ENCODE assay signal across 8 cellular contexts in the genomic region with DNA sequence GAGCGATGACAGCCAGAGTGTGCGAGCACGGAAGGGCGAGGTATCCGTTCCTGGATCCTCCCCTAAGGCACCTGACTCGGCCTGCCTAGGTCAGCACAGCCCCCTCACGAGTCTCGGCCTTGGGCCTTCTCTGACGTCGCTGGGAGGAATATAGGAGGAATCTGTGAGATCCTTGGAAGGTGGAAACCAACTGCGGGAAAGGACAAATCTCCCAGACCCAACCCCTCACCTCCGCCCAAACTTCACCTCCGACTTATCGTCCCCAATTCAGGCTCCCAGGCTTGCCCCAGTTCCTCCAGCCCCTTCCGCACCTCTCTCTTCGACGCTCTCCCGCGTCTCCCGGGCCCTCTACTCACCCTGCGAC. TPM values are rescaled to one million over a fixed set of nuclear protein-coding genes. Genes with fewer than 3 reads are reported as not detected.
DNase-seq lines count a peak whose midpoint lies in the region; ATAC-seq and TF ChIP-seq lines count a peak whose summit lies in the region.

No MANE protein-coding gene starts in this region.

- peaks cover 31% of the 10 kb centered on the region for H3K36me3 Mint-ChIP-seq in activated CD8-positive, alpha-beta memory T cell treated with anti-CD3 and anti-CD28 coated beads, Interleukin-2, amount 10 ng/mL, durations not matched to agents 7 days and 5 days
- no peaks in the 10 kb centered on the region for H3K36me3 Mint-ChIP-seq in natural killer cell treated with Interleukin-12 subunit alpha and Interleukin-12 subunit beta and Interleukin-15 and Interleukin-18, amount 100 ng/mL, for 72 hours

- no peaks in the 10 kb centered on the region for H3K9me3 ChIP-seq in esophagus (ENCODE audit: control insufficient read depth in 2 of 2, insufficient read depth in 1 of 2, low read depth in 1 of 2, low read length in 1 of 2)
- H3K9me3 ChIP-seq in uterus, result no peaks in the 10 kb centered on the region

- peak overlapping the region; percentile 85 to 92 for H3K27ac ChIP-seq in esophagus (ENCODE audit: low read depth in 2 of 2, low read length in 1 of 2)
- peak overlapping the region; percentile 93 for H3K27ac ChIP-seq in uterus

- H3K4me1 ChIP-seq in esophagus (ENCODE audit: control insufficient read depth in 2 of 2, insufficient read depth in 2 of 2, low read length in 1 of 2) (peaks cover 0 to 7% of the 10 kb centered on the region in 2 donors), uterus (no peaks in the 10 kb centered on the region)

- peak overlapping the region; percentile 94 for H3K4me3 Mint-ChIP-seq in activated CD8-positive, alpha-beta memory T cell treated with anti-CD3 and anti-CD28 coated beads, Interleukin-2, amount 10 ng/mL, durations not matched to agents 7 days and 5 days
- peak overlapping the region; percentile 89 for H3K4me3 Mint-ChIP-seq in natural killer cell treated with Interleukin-12 subunit alpha and Interleukin-12 subunit beta and Interleukin-15 and Interleukin-18, amount 100 ng/mL, for 72 hours

- H3K27me3 ChIP-seq in esophagus (ENCODE audit: control insufficient read depth in 1 of 2, insufficient read depth in 2 of 2, low read length in 2 of 2), result no peaks in the 10 kb centered on the region
- H3K27me3 ChIP-seq in uterus, result no peaks in the 10 kb centered on the region

- no peaks in the 10 kb centered on the region for H3K27me3 Mint-ChIP-seq in activated CD8-positive, alpha-beta memory T cell treated with anti-CD3 and anti-CD28 coated beads, Interleukin-2, amount 10 ng/mL, durations not matched to agents 7 days and 5 days
- no peaks in the 10 kb centered on the region for H3K27me3 Mint-ChIP-seq in natural killer cell treated with Interleukin-12 subunit alpha and Interleukin-12 subunit beta and Interleukin-15 and Interleukin-18, amount 100 ng/mL, for 72 hours

- DNase-seq in NCI-H82 (lab: John Stamatoyannopoulos, UW) (peak; percentile 49), NCI-H82 treated with DMSO at 0.1 percent for 48 hours (lab: John Stamatoyannopoulos, UW; ENCODE audit: unreplicated experiment) (no peak), uterus (no peak), NCI-H510A treated with DMSO at 0.1 percent for 48 hours (lab: John Stamatoyannopoulos, UW) (no peak)
- no peak for DNase-seq in Jurkat, Clone E6-1 (ENCODE audit: low read depth, low spot score)
- DNase-seq in activated CD8-positive, alpha-beta memory T cell treated with anti-CD3 and anti-CD28 coated beads, Interleukin-2, amount 10 ng/mL, durations not matched to agents 7 days and 5 days, result peak; percentile 71
- DNase-seq in natural killer cell treated with Interleukin-12 subunit alpha and Interleukin-12 subunit beta and Interleukin-15 and Interleukin-18, amount 100 ng/mL, for 72 hours (ENCODE audit: low spot score), result no peak

- H3K9me3 Mint-ChIP-seq in activated CD8-positive, alpha-beta memory T cell treated with anti-CD3 and anti-CD28 coated beads, Interleukin-2, amount 10 ng/mL, durations not matched to agents 7 days and 5 days (ENCODE audit: low read depth), result no peaks in the 10 kb centered on the region
- H3K9me3 Mint-ChIP-seq in natural killer cell treated with Interleukin-12 subunit alpha and Interleukin-12 subunit beta and Interleukin-15 and Interleukin-18, amount 100 ng/mL, for 72 hours, result no peaks in the 10 kb centered on the region

- H3K36me3 ChIP-seq in esophagus (ENCODE audit: control insufficient read depth in 2 of 2, insufficient read depth in 2 of 2, low read length in 1 of 2) (peaks cover 11 to 17% of the 10 kb centered on the region in 2 donors), uterus (no peaks in the 10 kb centered on the region)

- peak overlapping the region; percentile 66 for H3K4me3 ChIP-seq in Jurkat, Clone E6-1 (ENCODE audit: low read length)
- H3K4me3 ChIP-seq in esophagus (ENCODE audit: low read depth in 1 of 2, low read length in 2 of 2) (peak overlapping the region; percentile 79 to 97), uterus (peak overlapping the region; percentile 94 to 98)

- CTCF ChIA-PET in activated CD8-positive, alpha-beta memory T cell treated with anti-CD3 and anti-CD28 coated beads, Interleukin-2, amount 10 ng/mL, durations not matched to agents 7 days and 5 days (lab: Charles Lee), result interaction anchor here (1.0 to 2.8 kb wide), 5 partner anchors 8 to 293 kb away, joined by 3 to 22 read pairs (median 3); partner anchors contain the start of gene CA14

- no peak for TF ChIP-seq POLR2A in uterus (IDR thresholded peaks at IDR 0.05)

- 0 to 1% methylated on average over 21 of the region's 21 CpGs for WGBS in esophagus, 2 donors

- peak; percentile 51 for ATAC-seq in activated CD8-positive, alpha-beta memory T cell treated with anti-CD3 and anti-CD28 coated beads, Interleukin-2, amount 10 ng/mL, durations not matched to agents 7 days and 5 days
- ATAC-seq in natural killer cell treated with Interleukin-12 subunit alpha and Interleukin-12 subunit beta and Interleukin-15 and Interleukin-18, amount 100 ng/mL, for 72 hours, result peak; percentile 50 to 58

- peak overlapping the region; percentile 99 for H3K27ac Mint-ChIP-seq in activated CD8-positive, alpha-beta memory T cell treated with anti-CD3 and anti-CD28 coated beads, Interleukin-2, amount 10 ng/mL, durations not matched to agents 7 days and 5 days
- peak overlapping the region; percentile 84 to 95 for H3K27ac Mint-ChIP-seq in natural killer cell treated with Interleukin-12 subunit alpha and Interleukin-12 subunit beta and Interleukin-15 and Interleukin-18, amount 100 ng/mL, for 72 hours

- H3K4me1 Mint-ChIP-seq in activated CD8-positive, alpha-beta memory T cell treated with anti-CD3 and anti-CD28 coated beads, Interleukin-2, amount 10 ng/mL, durations not matched to agents 7 days and 5 days, result peaks cover 33% of the 10 kb centered on the region
- H3K4me1 Mint-ChIP-seq in natural killer cell treated with Interleukin-12 subunit alpha and Interleukin-12 subunit beta and Interleukin-15 and Interleukin-18, amount 100 ng/mL, for 72 hours (ENCODE audit: low read depth in 2 of 2), result peaks cover 24 to 26% of the 10 kb centered on the region in 2 donors

- no peak for TF ChIP-seq CTCF in uterus (IDR thresholded peaks at IDR 0.05)

- intact Hi-C loops in uterus (cut with DNase I; ENCODE audit: low total_unique reads), result no loop called here

RNA-seq across cellular contexts. Expression of gene APH1A, which starts 0.5 kb away (rescaled TPM):
- polyA plus RNA-seq in Jurkat, Clone E6-1 (2012; ENCODE audit: insufficient read depth, insufficient read length), result 83.6 TPM
- total RNA-seq in activated CD8-positive, alpha-beta memory T cell treated with anti-CD3 and anti-CD28 coated beads, Interleukin-2, amount 10 ng/mL, durations not matched to agents 7 days and 5 days, result 100 to 1,000 TPM; 122 to 142 TPM
- polyA plus RNA-seq in esophagus, result 100 to 1,000 TPM in 1 of 2 donors, 10 to 100 TPM in 1; 94.3 to 116 TPM
- total RNA-seq in natural killer cell treated with Interleukin-12 subunit alpha and Interleukin-12 subunit beta and Interleukin-15 and Interleukin-18, amount 100 ng/mL, for 72 hours, result 100 to 1,000 TPM; 115 to 140 TPM
- 10 to 100 TPM; 33.2 to 96.7 (median 68.8) TPM for total RNA-seq in uterus

RNA-seq across cellular contexts. Expression of gene C1orf54, which starts 4.3 kb away (rescaled TPM):
- polyA plus RNA-seq in Jurkat, Clone E6-1 (2012; ENCODE audit: insufficient read depth, insufficient read length), result 4.1 TPM
- total RNA-seq in activated CD8-positive, alpha-beta memory T cell treated with anti-CD3 and anti-CD28 coated beads, Interleukin-2, amount 10 ng/mL, durations not matched to agents 7 days and 5 days, result 1 to 10 TPM in 1 of 2 experiments, under 1 TPM in 1; 0.40 to 1.8 TPM
- polyA plus RNA-seq in esophagus, result 1 to 10 TPM; 5.9 to 8.1 TPM
- total RNA-seq in natural killer cell treated with Interleukin-12 subunit alpha and Interleukin-12 subunit beta and Interleukin-15 and Interleukin-18, amount 100 ng/mL, for 72 hours, result under 1 TPM; 0.45 to 0.59 TPM
- total RNA-seq in uterus, result 10 to 100 TPM in 1 of 4 donors, 1 to 10 TPM in 2, under 1 TPM in 1; 0.88 to 60.8 (median 6.2) TPM

RNA-seq across cellular contexts. Expression of gene CA14, which starts 10.8 kb away (rescaled TPM):
- polyA plus RNA-seq in Jurkat, Clone E6-1 (2012; ENCODE audit: insufficient read depth, insufficient read length), result not detected
- not detected for total RNA-seq in activated CD8-positive, alpha-beta memory T cell treated with anti-CD3 and anti-CD28 coated beads, Interleukin-2, amount 10 ng/mL, durations not matched to agents 7 days and 5 days
- under 1 TPM; 0.06 to 0.22 TPM for polyA plus RNA-seq in esophagus
- not detected for total RNA-seq in natural killer cell treated with Interleukin-12 subunit alpha and Interleukin-12 subunit beta and Interleukin-15 and Interleukin-18, amount 100 ng/mL, for 72 hours
- under 1 TPM in 2 of 4 donors, not detected in 2; 0.88 to 0.90 TPM for total RNA-seq in uterus

RNA-seq across cellular contexts. Expression of gene CIART, which starts 14.0 kb away (rescaled TPM):
- not detected for polyA plus RNA-seq in Jurkat, Clone E6-1 (2012; ENCODE audit: insufficient read depth, insufficient read length)
- total RNA-seq in activated CD8-positive, alpha-beta memory T cell treated with anti-CD3 and anti-CD28 coated beads, Interleukin-2, amount 10 ng/mL, durations not matched to agents 7 days and 5 days, result 1 to 10 TPM in 1 of 2 experiments, under 1 TPM in 1; 0.44 to 1.7 TPM
- polyA plus RNA-seq in esophagus, result 1 to 10 TPM; 4.9 to 7.3 TPM
- 10 to 100 TPM in 1 of 2 donors, 1 to 10 TPM in 1; 2.4 to 10.2 TPM for total RNA-seq in natural killer cell treated with Interleukin-12 subunit alpha and Interleukin-12 subunit beta and Interleukin-15 and Interleukin-18, amount 100 ng/mL, for 72 hours
- total RNA-seq in uterus, result 10 to 100 TPM in 1 of 4 donors, 1 to 10 TPM in 2, not detected in 1; 2.9 to 30.3 (median 4.9) TPM

RNA-seq across cellular contexts. Expression of gene MRPS21, which starts 25.3 kb away (rescaled TPM):
- polyA plus RNA-seq in Jurkat, Clone E6-1 (2012; ENCODE audit: insufficient read depth, insufficient read length), result 117 TPM
- total RNA-seq in activated CD8-positive, alpha-beta memory T cell treated with anti-CD3 and anti-CD28 coated beads, Interleukin-2, amount 10 ng/mL, durations not matched to agents 7 days and 5 days, result 10 to 100 TPM; 70.9 to 82.8 TPM
- 100 to 1,000 TPM in 1 of 2 donors, 10 to 100 TPM in 1; 80.0 to 122 TPM for polyA plus RNA-seq in esophagus
- total RNA-seq in natural killer cell treated with Interleukin-12 subunit alpha and Interleukin-12 subunit beta and Interleukin-15 and Interleukin-18, amount 100 ng/mL, for 72 hours, result 10 to 100 TPM; 56.5 to 63.0 TPM
- total RNA-seq in uterus, result 10 to 100 TPM; 28.6 to 59.3 (median 38.6) TPM

Comparison
In these comparisons a context has a peak if more than half of its experiments do, and no peak if none do; other contexts are left out.
1. DNase-seq: peak in NCI-H82 (single experiment) and activated CD8-positive, alpha-beta memory T cell treated with anti-CD3 and anti-CD28 coated beads, Interleukin-2, amount 10 ng/mL, durations not matched to agents 7 days and 5 days (single experiment); none in NCI-H82 treated with DMSO at 0.1 percent for 48 hours (single experiment), Jurkat, Clone E6-1 (single experiment), natural killer cell treated with Interleukin-12 subunit alpha and Interleukin-12 subunit beta and Interleukin-15 and Interleukin-18, amount 100 ng/mL, for 72 hours (single experiment), uterus (0 of 2) and NCI-H510A treated with DMSO at 0.1 percent for 48 hours (single experiment).
2. Peak in every context shown above with its lines, with median percentiles within 50 percentile points of each other: H3K4me3 ChIP-seq.